18 cellular contexts compared by ENCODE assay signal in the genomic region with DNA sequence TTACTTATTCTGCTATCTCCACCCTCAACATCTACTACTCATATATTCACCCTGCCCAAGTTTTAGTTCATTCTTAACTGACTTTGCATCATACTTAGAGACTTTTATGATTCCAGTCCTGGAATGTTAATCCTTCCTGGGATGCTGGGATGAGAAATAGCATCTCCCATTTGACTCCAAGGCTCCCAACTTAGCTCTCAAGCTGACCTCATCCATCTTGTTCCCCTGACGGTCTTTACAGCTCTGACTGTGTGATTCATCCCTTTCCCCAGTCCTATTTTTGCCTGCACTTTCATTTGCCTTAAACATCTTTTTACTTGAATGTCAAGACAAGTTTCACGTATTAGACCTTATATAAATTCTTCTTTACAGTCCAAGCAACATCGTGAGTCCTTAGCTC.
DNase-seq lines count a peak whose midpoint lies in the region; ATAC-seq and TF ChIP-seq lines count a peak whose summit lies in the region.
"Had no signal": no experiment of that assay in that cellular context is flagged by ENCODE, and none has a peak within 500 bp of the region (broad histone marks: within the 10 kb centered on the region; RNA-seq: fewer than 3 reads in every experiment).

No MANE protein-coding gene starts in this region.

- ATAC-seq in left colon (no peak), left cardiac atrium (no peak)
- ATAC-seq: Right ventricle myocardium inferior had no signal

- TF ChIP-seq CTCF in foreskin fibroblast (IDR thresholded peaks at IDR 0.05; ENCODE audit: low read depth, low read length) = no peak

- DNase-seq in EL = peak; percentile 13
- peak; percentile 40 for DNase-seq in RPMI7951 (ENCODE audit: low read depth)
- peak; percentile 5 to 23 for DNase-seq in foreskin fibroblast
- peak; percentile 10 for DNase-seq in skeletal muscle cell (ENCODE audit: low read depth)
- DNase-seq in left colon = no peak
- DNase-seq in left cardiac atrium = no peak
- no peak for DNase-seq in HuH-7 (ENCODE audit: low spot score)
- no peak for DNase-seq in NCI-H1092 (lab: John Stamatoyannopoulos, UW)
- DNase-seq: AML-193, COR-L47, DMS153, KG1, NCI-H1092 treated with DMSO at 0.1 percent for 48 hours, NCI-H2081 treated with DMSO at 0.1 percent for 48 hours, NCI-H524 had no signal

- intact Hi-C loops in left colon (cut with DNase I, micrococcal nuclease) = no loop called here
- intact Hi-C loops in left cardiac atrium (cut with DNase I) = no loop called here

- no peak overlapping the region for H3K4me3 ChIP-seq in foreskin fibroblast (ENCODE audit: low read depth in 1 of 2, low read length in 2 of 2)
- H3K4me3 ChIP-seq in skeletal muscle cell (ENCODE audit: low read depth, low read length) = no peak overlapping the region
- H3K4me3 ChIP-seq: HAP-1, SK-N-MC had no signal

Comparison
In these comparisons a context has a peak if more than half of its experiments do, and no peak if none do; other contexts are left out.
1. DNase-seq: peak in EL (single experiment), RPMI7951 (single experiment), foreskin fibroblast (2 of 2) and skeletal muscle cell (single experiment); none in left colon (0 of 2), left cardiac atrium (single experiment), HuH-7 (single experiment) and NCI-H1092 (single experiment).